ENCODE assay signal across 8 cellular contexts in the genomic region with DNA sequence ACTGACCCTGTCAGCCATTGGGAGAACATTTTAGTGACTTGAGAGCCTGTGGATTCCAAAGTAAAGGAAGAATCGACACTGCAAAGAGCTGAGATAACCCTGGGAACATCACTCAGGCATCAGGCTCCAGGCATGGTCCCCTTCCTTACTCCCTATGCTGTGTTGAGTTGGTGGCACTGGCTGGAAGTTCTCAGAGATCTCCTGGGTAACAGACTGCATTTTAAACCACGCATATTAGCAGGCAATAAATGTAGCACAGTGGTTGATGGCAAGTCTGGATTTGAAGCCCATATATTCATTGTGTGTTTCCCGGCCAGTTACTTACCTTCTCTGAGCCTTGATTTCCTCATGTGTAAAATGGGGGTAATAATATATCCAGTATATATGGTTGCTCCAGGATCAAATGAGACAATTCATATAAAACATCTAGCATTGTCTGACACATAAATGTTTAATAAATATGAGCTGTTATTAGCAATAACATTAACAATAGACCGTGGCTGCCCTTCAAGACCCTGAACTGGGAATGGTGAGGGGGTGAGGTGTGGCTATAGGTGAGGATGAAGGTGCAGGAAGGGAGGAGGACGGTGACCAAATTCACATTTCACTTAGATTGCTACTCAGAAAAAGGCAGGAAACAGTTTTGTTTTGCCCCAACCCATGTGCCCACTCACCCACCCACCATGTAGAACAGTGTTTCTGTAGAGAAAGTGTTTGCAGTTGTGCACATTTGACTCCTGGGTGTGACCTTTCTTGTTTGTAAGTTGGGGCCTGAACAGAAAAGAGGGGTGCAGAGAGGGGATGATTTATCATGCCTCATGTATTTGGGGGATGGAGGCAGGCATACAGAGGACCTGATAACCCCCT. TPM values are rescaled to one million over a fixed set of nuclear protein-coding genes. Genes with fewer than 3 reads are reported as not detected.
A peak's percentile ranks its signal among the peaks of the same experiment; 100 is the strongest.
DNase-seq lines count a peak whose midpoint lies in the region; ATAC-seq and TF ChIP-seq lines count a peak whose summit lies in the region.

No MANE protein-coding gene starts in this region.

- peak overlapping the region; percentile 94 for H3K27ac Mint-ChIP-seq in stimulated activated naive CD8-positive, alpha-beta T cell treated with anti-CD3 and anti-CD28 coated beads, Interleukin-15, Interleukin-2, amounts not matched to agents 100 ng/mL and 50 ng/mL, for 24 hours

- H3K4me1 ChIP-seq in breast epithelium: peaks cover 15 to 22% of the 10 kb centered on the region in 2 donors
- peaks cover 23% of the 10 kb centered on the region for H3K4me1 ChIP-seq in mucosa of stomach (ENCODE audit: control insufficient read depth, insufficient read depth, low read length)
- H3K4me1 ChIP-seq in vagina: peaks cover 81% of the 10 kb centered on the region

- no peak for TF ChIP-seq CTCF in breast epithelium (IDR thresholded peaks at IDR 0.05)
- TF ChIP-seq CTCF in vagina (IDR thresholded peaks at IDR 0.05): no peak

- peaks cover 79% of the 10 kb centered on the region for H3K4me1 Mint-ChIP-seq in stimulated activated naive CD8-positive, alpha-beta T cell treated with anti-CD3 and anti-CD28 coated beads, Interleukin-15, Interleukin-2, amounts not matched to agents 100 ng/mL and 50 ng/mL, for 24 hours (ENCODE audit: low read depth)

- no peaks in the 10 kb centered on the region for H3K36me3 ChIP-seq in breast epithelium
- H3K36me3 ChIP-seq in mucosa of stomach (ENCODE audit: control insufficient read depth, insufficient read depth, low read length): no peaks in the 10 kb centered on the region
- H3K36me3 ChIP-seq in vagina: no peaks in the 10 kb centered on the region

- no peak for DNase-seq in stimulated activated naive CD8-positive, alpha-beta T cell treated with anti-CD3 and anti-CD28 coated beads, Interleukin-15, Interleukin-2, amounts not matched to agents 100 U/mL and 50 U/mL, for 24 hours
- no peak for DNase-seq in breast epithelium (ENCODE audit: low spot score in 2 of 2)
- no peak for DNase-seq in vagina (ENCODE audit: extremely low spot score in 2 of 2)
- DNase-seq in NK-92 treated with Interleukin-12 subunit alpha and Interleukin-12 subunit beta, amount 100 ng/mL, for 24 hours (lab: John Stamatoyannopoulos, UW): no peak
- DNase-seq in RKO (ENCODE audit: low spot score): no peak

- H3K9me3 ChIP-seq in breast epithelium (no peaks in the 10 kb centered on the region), mucosa of stomach (ENCODE audit: control insufficient read depth, low read length) (no peaks in the 10 kb centered on the region), vagina (no peaks in the 10 kb centered on the region)

- ATAC-seq in stimulated activated naive CD8-positive, alpha-beta T cell treated with anti-CD3 and anti-CD28 coated beads, Interleukin-15, Interleukin-2, amounts not matched to agents 100 U/mL and 50 U/mL, for 24 hours: no peak
- no peak for ATAC-seq in GM18502 (IDR thresholded peaks at IDR 0.05; ENCODE audit: poor library complexity, unreplicated experiment)

- peak overlapping the region; percentile 86 for H3K4me3 Mint-ChIP-seq in stimulated activated naive CD8-positive, alpha-beta T cell treated with anti-CD3 and anti-CD28 coated beads, Interleukin-15, Interleukin-2, amounts not matched to agents 100 ng/mL and 50 ng/mL, for 24 hours

- H3K27me3 ChIP-seq in breast epithelium: no peaks in the 10 kb centered on the region
- no peaks in the 10 kb centered on the region for H3K27me3 ChIP-seq in mucosa of stomach (ENCODE audit: control insufficient read depth, insufficient read depth, low read length)
- no peaks in the 10 kb centered on the region for H3K27me3 ChIP-seq in vagina

- H3K9ac ChIP-seq in mucosa of stomach (ENCODE audit: low read length): peak overlapping the region; percentile 78

- no peaks in the 10 kb centered on the region for H3K27me3 Mint-ChIP-seq in stimulated activated naive CD8-positive, alpha-beta T cell treated with anti-CD3 and anti-CD28 coated beads, Interleukin-15, Interleukin-2, amounts not matched to agents 100 ng/mL and 50 ng/mL, for 24 hours

- peak overlapping the region; percentile 94 to 98 for H3K27ac ChIP-seq in breast epithelium
- H3K27ac ChIP-seq in vagina: peak overlapping the region; percentile 98

- peaks cover 23% of the 10 kb centered on the region for H3K36me3 Mint-ChIP-seq in stimulated activated naive CD8-positive, alpha-beta T cell treated with anti-CD3 and anti-CD28 coated beads, Interleukin-15, Interleukin-2, amounts not matched to agents 100 ng/mL and 50 ng/mL, for 24 hours (ENCODE audit: low read depth)

- no peaks in the 10 kb centered on the region for H3K9me3 Mint-ChIP-seq in stimulated activated naive CD8-positive, alpha-beta T cell treated with anti-CD3 and anti-CD28 coated beads, Interleukin-15, Interleukin-2, amounts not matched to agents 100 ng/mL and 50 ng/mL, for 24 hours

- TF ChIP-seq POLR2A in breast epithelium (IDR thresholded peaks at IDR 0.05): no peak
- TF ChIP-seq POLR2A in vagina (IDR thresholded peaks at IDR 0.05): no peak

- H3K4me3 ChIP-seq in breast epithelium: peak overlapping the region; percentile 80 to 91 (median 86)
- no peak overlapping the region for H3K4me3 ChIP-seq in mucosa of stomach (ENCODE audit: low read length)
- H3K4me3 ChIP-seq in vagina: peak overlapping the region; percentile 86 to 91

- intact Hi-C loops in breast epithelium (cut with DNase I; ENCODE audit: low total_unique reads) (no loop called here), vagina (cut with DNase I) (no loop called here)

RNA-seq across cellular contexts. Expression of a gene that starts 2.1 kb away (rescaled TPM):
- 100 to 1,000 TPM in 1 of 3 donors, 10 to 100 TPM in 2; 88.5 to 132 (median 92.3) TPM for total RNA-seq in breast epithelium
- 138 TPM for total RNA-seq in vagina
